17 cellular contexts compared by ENCODE assay signal in genomic region chr5:72160959-72161358, GRCh38. TPM values are rescaled to one million over a fixed set of nuclear protein-coding genes. Genes with fewer than 3 reads are reported as not detected.
DNase-seq lines count a peak whose midpoint lies in the region; ATAC-seq and TF ChIP-seq lines count a peak whose summit lies in the region.
"Had no signal": no experiment of that assay in that cellular context is flagged by ENCODE, and none has a peak within 500 bp of the region (broad histone marks: within the 10 kb centered on the region; RNA-seq: fewer than 3 reads in every experiment).

No MANE protein-coding gene starts in this region.

- H3F3A ChIP-seq in SK-N-SH (replicated peaks; ENCODE audit: insufficient read depth): peaks cover 62% of the 10 kb centered on the region

- no peak for TF ChIP-seq RAD21 in SK-N-SH (IDR thresholded peaks at IDR 0.05; ENCODE audit: low read length)

- H2AFZ ChIP-seq in SK-N-SH (ENCODE audit: low read depth) (no peak overlapping the region), OCI-LY7 (ENCODE audit: low read length) (no peak overlapping the region)

- no peak overlapping the region for H3K9ac ChIP-seq in SK-N-SH

- peak overlapping the region; percentile 36 to 83; a peak in 3 of 4 replicates for H3K27ac ChIP-seq in SK-N-SH (ENCODE audit: low read depth in 2 of 2, low read length in 1 of 2)
- H3K27ac ChIP-seq in OCI-LY7 (ENCODE audit: low read depth, low read length, poor library complexity, severe bottlenecking): no peak overlapping the region
- H3K27ac ChIP-seq: 22Rv1, Peyer's patch had no signal

- H3K9me3 ChIP-seq in SK-N-SH: no peaks in the 10 kb centered on the region
- H3K9me3 ChIP-seq in OCI-LY7 (ENCODE audit: low read length): no peaks in the 10 kb centered on the region
- H3K9me3 ChIP-seq: Peyer's patch had no signal

- no peak overlapping the region for H3K4me3 Mint-ChIP-seq in activated CD4-positive, alpha-beta T cell treated with anti-CD3 and anti-CD28 coated beads, Interleukin-2, amount 10 ng/mL, durations not matched to agents 24 days and 14 days
- H3K4me3 Mint-ChIP-seq: activated naive CD4-positive, alpha-beta T cell treated with anti-CD3 and anti-CD28 coated beads, Interleukin-2, amount 10 ng/mL, durations not matched to agents 7 days and 5 days had no signal

- ATAC-seq in SK-N-SH treated with all-trans-retinoic acid at 6 μM for 48 hours (no peak), omental fat pad (ENCODE audit: low FRiP score) (peak; percentile 19)

- peaks cover 23% of the 10 kb centered on the region for H3K27me3 Mint-ChIP-seq in activated CD4-positive, alpha-beta T cell treated with anti-CD3 and anti-CD28 coated beads, Interleukin-2, amount 10 ng/mL, durations not matched to agents 24 days and 14 days

- H3K27me3 ChIP-seq in SK-N-SH (ENCODE audit: insufficient read depth): no peaks in the 10 kb centered on the region
- H3K27me3 ChIP-seq: Peyer's patch had no signal

- H3K36me3 Mint-ChIP-seq in activated CD4-positive, alpha-beta T cell treated with anti-CD3 and anti-CD28 coated beads, Interleukin-2, amount 10 ng/mL, durations not matched to agents 24 days and 14 days (ENCODE audit: low read depth): no peaks in the 10 kb centered on the region
- H3K36me3 Mint-ChIP-seq: activated naive CD4-positive, alpha-beta T cell treated with anti-CD3 and anti-CD28 coated beads, Interleukin-2, amount 10 ng/mL, durations not matched to agents 7 days and 5 days had no signal

- no peak overlapping the region for H3K4me2 ChIP-seq in SK-N-SH
- H3K4me2 ChIP-seq in OCI-LY7 (ENCODE audit: low read length): no peak overlapping the region

- H3K79me2 ChIP-seq in SK-N-SH (ENCODE audit: insufficient read depth): peaks cover 100% of the 10 kb centered on the region
- no peaks in the 10 kb centered on the region for H3K79me2 ChIP-seq in OCI-LY7 (ENCODE audit: insufficient read depth, low read depth, low read length)

- no TSS peak for BruUV-seq in OCI-LY7 (replicated peaks; lab: Mats Ljungman, UMichigan)

- H3K9me2 ChIP-seq in SK-N-SH (no peaks in the 10 kb centered on the region), OCI-LY7 (ENCODE audit: insufficient read depth, low read length) (no peaks in the 10 kb centered on the region)

- intact Hi-C loops in posterior cingulate gyrus (cut with DNase I) (no loop called here), OCI-LY7 (cut with micrococcal nuclease; ENCODE audit: unreplicated experiment) (no loop called here)
- intact Hi-C loops in activated CD4-positive, alpha-beta T cell treated with anti-CD3 and anti-CD28 coated beads, Interleukin-2, amount 10 ng/mL, durations not matched to agents 24 days and 14 days (cut with micrococcal nuclease): no loop called here

- H3K9me3 Mint-ChIP-seq in activated CD4-positive, alpha-beta T cell treated with anti-CD3 and anti-CD28 coated beads, Interleukin-2, amount 10 ng/mL, durations not matched to agents 24 days and 14 days: no peaks in the 10 kb centered on the region
- H3K9me3 Mint-ChIP-seq: activated naive CD4-positive, alpha-beta T cell treated with anti-CD3 and anti-CD28 coated beads, Interleukin-2, amount 10 ng/mL, durations not matched to agents 7 days and 5 days had no signal

- DNase-seq in SK-N-SH (no peak), epithelial cell of esophagus (ENCODE audit: low read depth) (peak; percentile 9), omental fat pad (ENCODE audit: low spot score) (no peak), posterior cingulate gyrus (no peak), OCI-LY7 (ENCODE audit: low spot score) (no peak), Ammon's horn (ENCODE audit: low spot score) (no peak)
- no peak for DNase-seq in activated CD4-positive, alpha-beta T cell treated with anti-CD3 and anti-CD28 coated beads, Interleukin-2, amount 10 ng/mL, durations not matched to agents 24 days and 14 days
- DNase-seq: activated CD4-positive, alpha-beta T cell treated with anti-CD3 and anti-CD28 coated beads, Interleukin-2, amount 50 U/mL, for 1 hour; activated naive CD4-positive, alpha-beta T cell treated with anti-CD3 and anti-CD28 coated beads, Interleukin-2, amount 10 ng/mL, durations not matched to agents 7 days and 5 days; C1 segment of cervical spinal cord; NCI-H1694; NCI-H2227 treated with DMSO at 0.1 percent for 48 hours; Peyer's patch; stimulated activated CD4-positive, alpha-beta T cell treated with anti-CD3 and anti-CD28 coated beads, Interleukin-4, amount 100 ng/mL, for 1 hour; substantia nigra had no signal

- peaks cover 100% of the 10 kb centered on the region for H4K20me1 ChIP-seq in SK-N-SH (ENCODE audit: insufficient read depth)
- H4K20me1 ChIP-seq in OCI-LY7 (ENCODE audit: insufficient read depth, low read length): no peaks in the 10 kb centered on the region

- CTCF ChIA-PET in SK-N-SH (lab: Yijun Ruan, JAX) (interaction anchor here (0.9 kb wide), 1 partner anchor 84 kb away, joined by 3 read pairs; no protein-coding TSS in a partner anchor), OCI-LY7 (lab: Charles Lee; ENCODE audit: unreplicated experiment) (no interaction called here)

- TF ChIP-seq EP300 in SK-N-SH (IDR thresholded peaks at IDR 0.05; ENCODE audit: borderline replicate concordance in 1 of 2, low read depth in 1 of 2, low read length in 1 of 2): 0 out of 4 replicates have a peak, but pooled peaks of 1 of the 2 experiments have one; percentile 37

- TF ChIP-seq CTCF in SK-N-SH (IDR thresholded peaks at IDR 0.05) (no peak), epithelial cell of esophagus (IDR thresholded peaks at IDR 0.05; ENCODE audit: insufficient read depth, low read depth, low read length, missing control alignments) (no peak), omental fat pad (IDR thresholded peaks at IDR 0.05) (no peak), OCI-LY7 (conservative IDR thresholded peaks at IDR 0.05; ENCODE audit: low read length) (no peak)

- no peak overlapping the region for H3K4me3 ChIP-seq in SK-N-SH (ENCODE audit: low read depth in 2 of 2, low read length in 1 of 2)
- no peak overlapping the region for H3K4me3 ChIP-seq in epithelial cell of esophagus (ENCODE audit: low read length)
- no peak overlapping the region for H3K4me3 ChIP-seq in OCI-LY7 (ENCODE audit: low read depth, low read length, poor library complexity, severe bottlenecking)
- H3K4me3 ChIP-seq: Peyer's patch had no signal

- H3K4me1 ChIP-seq in SK-N-SH (ENCODE audit: control insufficient read depth in 1 of 2, insufficient read depth in 2 of 2, low read depth in 1 of 2, low read length in 1 of 2) (peaks cover 45 to 61% of the 10 kb centered on the region in 2 experiments), OCI-LY7 (ENCODE audit: insufficient read depth, low read length, poor library complexity, severe bottlenecking) (no peaks in the 10 kb centered on the region)
- H3K4me1 ChIP-seq: Peyer's patch had no signal

- POLR2A ChIA-PET in SK-N-SH (lab: Yijun Ruan, JAX) (no interaction called here), OCI-LY7 (lab: Charles Lee) (interaction anchor here (1.0 to 1.2 kb wide), 2 partner anchors 36 to 94 kb away, joined by 3 read pairs; no protein-coding TSS in a partner anchor)

- H3K27ac Mint-ChIP-seq in activated CD4-positive, alpha-beta T cell treated with anti-CD3 and anti-CD28 coated beads, Interleukin-2, amount 10 ng/mL, durations not matched to agents 24 days and 14 days: no peak overlapping the region
- H3K27ac Mint-ChIP-seq: activated naive CD4-positive, alpha-beta T cell treated with anti-CD3 and anti-CD28 coated beads, Interleukin-2, amount 10 ng/mL, durations not matched to agents 7 days and 5 days had no signal

- H3K4me1 Mint-ChIP-seq in activated CD4-positive, alpha-beta T cell treated with anti-CD3 and anti-CD28 coated beads, Interleukin-2, amount 10 ng/mL, durations not matched to agents 24 days and 14 days: no peaks in the 10 kb centered on the region
- H3K4me1 Mint-ChIP-seq: activated naive CD4-positive, alpha-beta T cell treated with anti-CD3 and anti-CD28 coated beads, Interleukin-2, amount 10 ng/mL, durations not matched to agents 7 days and 5 days had no signal

- H3K36me3 ChIP-seq in SK-N-SH (replicated peaks in 1 of 2; ENCODE audit: control insufficient read depth in 1 of 2, insufficient read depth in 2 of 2, low read length in 1 of 2): peaks cover 44 to 62% of the 10 kb centered on the region in 2 experiments
- H3K36me3 ChIP-seq in OCI-LY7 (ENCODE audit: insufficient read depth, low read length): no peaks in the 10 kb centered on the region
- H3K36me3 ChIP-seq: Peyer's patch had no signal

TF ChIP-seq in SK-N-SH, 30 proteins besides CTCF, POLR2A, EP300 and RAD21:
- TF ChIP-seq NFIC (IDR thresholded peaks at IDR 0.05; ENCODE audit: borderline replicate concordance): peak; percentile 37; the same call in 1 of the 2 replicates
- TF ChIP-seq TCF12 (IDR thresholded peaks at IDR 0.05): peak; percentile 71; the same call in 1 of the 2 replicates
- no peak for TF ChIP-seq YY1 (IDR thresholded peaks at IDR 0.05; ENCODE audit: low read depth)
- TF ChIP-seq FOXM1 (IDR thresholded peaks at IDR 0.05; ENCODE audit: low read depth): no peak
- no peak for TF ChIP-seq GABPA (IDR thresholded peaks at IDR 0.05; ENCODE audit: low read depth)
- TF ChIP-seq FOSL2 (IDR thresholded peaks at IDR 0.05; ENCODE audit: borderline replicate concordance, low read depth): peak; percentile 36; the same call in 1 of the 2 replicates

TF ChIP-seq in SK-N-SH treated with all-trans-retinoic acid at 6 μM for 48 hours, 23 proteins besides CTCF, POLR2A, EP300 and RAD21 (continues in another document):
- TF ChIP-seq GLIS3 (CRISPR knock-in tag; IDR thresholded peaks at IDR 0.05): no peak
- no peak for TF ChIP-seq ZC3H10 (CRISPR knock-in tag; IDR thresholded peaks at IDR 0.05)
- no peak for TF ChIP-seq PPARA (CRISPR knock-in tag; IDR thresholded peaks at IDR 0.05; ENCODE audit: borderline replicate concordance)
- TF ChIP-seq ZFP3 (CRISPR knock-in tag; IDR thresholded peaks at IDR 0.05): no peak
- TF ChIP-seq ISL1 (CRISPR knock-in tag; IDR thresholded peaks at IDR 0.05): no peak
- no peak for TF ChIP-seq ZNF8 (CRISPR knock-in tag; IDR thresholded peaks at IDR 0.05)
- TF ChIP-seq RARB (CRISPR knock-in tag; IDR thresholded peaks at IDR 0.05): no peak
- TF ChIP-seq ZNF70 (CRISPR knock-in tag; IDR thresholded peaks at IDR 0.05): no peak

RNA-seq across cellular contexts. Expression of gene MAP1B, which starts 53.7 kb away (rescaled TPM):
- 47.5 and 48.5 TPM in 2 replicates for polyA plus RNA-seq in SK-N-SH (2012; rRNA removed)
- polyA plus RNA-seq in SK-N-SH (2012; cell fraction: cytosol; rRNA removed): 59.8 and 60.6 TPM in 2 replicates
- 69.5 and 70.5 TPM in 2 replicates for polyA plus RNA-seq in SK-N-SH (2012; cell fraction: nucleus; rRNA removed)
- total RNA-seq in omental fat pad: 100 to 1,000 TPM; 479 to 654 (median 593) TPM
- not detected in 2 replicates for total RNA-seq in OCI-LY7 (2014; rRNA removed; shearing (Covaris generic))
- total RNA-seq in OCI-LY7 (2022): 0.06 TPM in 1 of 2 replicates, not detected in the other
- 0.02 and 0.09 TPM in 2 replicates for total RNA-seq in activated CD4-positive, alpha-beta T cell treated with anti-CD3 and anti-CD28 coated beads, Interleukin-2, amount 10 ng/mL, durations not matched to agents 24 days and 14 days

Comparison
In these comparisons a context has a peak if more than half of its experiments do, and no peak if none do; other contexts are left out.
1. RNA of gene MAP1B, which starts 53.7 kb away (total RNA-seq): 479 to 654 TPM in omental fat pad; 0.02 to 0.09 TPM in activated CD4-positive, alpha-beta T cell treated with anti-CD3 and anti-CD28 coated beads, Interleukin-2, amount 10 ng/mL, durations not matched to agents 24 days and 14 days and 0.06 TPM in OCI-LY7; every median in the first group is over 100 times any median in the second.